10 cellular contexts compared by ENCODE assay signal in the genomic region with DNA sequence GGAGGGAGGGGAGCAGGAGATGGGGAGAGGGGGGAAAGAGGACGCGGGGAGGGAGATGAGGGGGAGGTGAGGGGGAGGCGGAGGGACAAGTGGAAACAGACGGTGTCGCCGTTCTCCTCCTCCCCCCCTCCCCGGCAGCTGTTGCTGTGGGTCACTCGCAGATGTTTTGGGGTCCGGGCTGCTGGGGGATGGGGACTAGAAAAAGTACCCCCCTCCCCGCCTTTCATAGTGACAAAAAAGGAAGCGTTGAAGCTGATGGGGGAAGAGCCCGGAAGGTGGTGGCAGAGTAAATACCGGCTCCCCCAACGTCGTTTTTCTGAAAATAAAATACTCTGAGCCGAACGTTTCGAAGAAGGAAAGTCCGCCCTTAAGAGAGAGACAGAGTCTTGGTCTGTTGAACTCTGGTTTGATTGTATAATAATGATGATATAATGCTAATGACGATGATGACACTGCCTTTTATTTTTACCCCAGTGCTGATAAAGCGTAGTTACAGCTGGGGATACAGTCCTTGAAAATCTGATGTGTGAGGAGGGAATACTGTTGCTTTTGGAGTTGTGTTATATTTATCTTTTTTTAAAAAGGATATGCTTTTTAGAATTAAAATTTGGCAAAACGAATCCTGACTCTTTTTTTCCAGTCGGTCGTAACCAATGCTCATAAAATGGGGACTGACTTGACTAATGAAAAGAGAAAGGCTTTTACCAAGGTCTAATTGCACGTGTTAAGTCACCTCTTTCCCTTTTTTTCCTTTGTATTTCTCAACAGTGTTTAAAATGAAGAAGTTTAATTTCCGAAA. TPM values are rescaled to one million over a fixed set of nuclear protein-coding genes. Genes with fewer than 3 reads are reported as not detected.
A peak's percentile ranks its signal among the peaks of the same experiment; 100 is the strongest.
DNase-seq lines count a peak whose midpoint lies in the region; ATAC-seq, FAIRE-seq and TF ChIP-seq lines count a peak whose summit lies in the region.
"Had no signal": no experiment of that assay in that cellular context is flagged by ENCODE, and none has a peak within 500 bp of the region (broad histone marks: within the 10 kb centered on the region; RNA-seq: fewer than 3 reads in every experiment).

No MANE protein-coding gene starts in this region.

- WGBS in transverse colon (ENCODE audit: low coverage in 1 of 2), 2 donors, result 0 to 2% methylated on average over 18 to 24 of the region's 26 CpGs

- peak overlapping the region; percentile 34 to 68 (median 42) for H3K4me3 ChIP-seq in transverse colon

- no peak overlapping the region for H3K27ac Mint-ChIP-seq in activated naive CD4-positive, alpha-beta T cell treated with anti-CD3 and anti-CD28 coated beads, Interleukin-2, amount 50 U/mL, for 24 hours
- H3K27ac Mint-ChIP-seq in activated CD8-positive, alpha-beta T cell treated with anti-CD3 and anti-CD28 coated beads for 36 hours, result no peak overlapping the region

- no peaks in the 10 kb centered on the region for H3K36me3 ChIP-seq in transverse colon

- CTCF ChIA-PET in activated CD8-positive, alpha-beta T cell treated with anti-CD3 and anti-CD28 coated beads for 36 hours (lab: Charles Lee), result no interaction called here

- peak overlapping the region; percentile 58 for H3K4me3 Mint-ChIP-seq in activated naive CD4-positive, alpha-beta T cell treated with anti-CD3 and anti-CD28 coated beads, Interleukin-2, amount 50 U/mL, for 24 hours
- H3K4me3 Mint-ChIP-seq in activated CD8-positive, alpha-beta T cell treated with anti-CD3 and anti-CD28 coated beads for 36 hours, result peak overlapping the region; percentile 31

- in situ Hi-C loops in transverse colon (cut with MboI; ENCODE audit: low pct_ligation_motif_present in 1 of 4, low pct_unique_long_range_greater_than_20kb in 1 of 4, low sequenced_read_pairs in 3 of 4), result no loop called here

- H3K27me3 Mint-ChIP-seq in activated naive CD4-positive, alpha-beta T cell treated with anti-CD3 and anti-CD28 coated beads, Interleukin-2, amount 50 U/mL, for 24 hours, result peaks cover 52% of the 10 kb centered on the region
- peaks cover 36% of the 10 kb centered on the region for H3K27me3 Mint-ChIP-seq in activated CD8-positive, alpha-beta T cell treated with anti-CD3 and anti-CD28 coated beads for 36 hours

- peaks cover 0 to 24% (median 7%) of the 10 kb centered on the region in 4 donors for H3K4me1 ChIP-seq in transverse colon

- TF ChIP-seq CTCF in activated CD8-positive, alpha-beta T cell treated with anti-CD3 and anti-CD28 coated beads for 36 hours (IDR thresholded peaks at IDR 0.05), result no peak
- TF ChIP-seq CTCF in transverse colon (IDR thresholded peaks at IDR 0.05), result no peak

- ATAC-seq in activated CD8-positive, alpha-beta T cell treated with anti-CD3 and anti-CD28 coated beads for 36 hours, result no peak

- POLR2A ChIA-PET in activated CD8-positive, alpha-beta T cell treated with anti-CD3 and anti-CD28 coated beads for 36 hours (lab: Charles Lee), result no interaction called here

- DNase-seq in activated naive CD4-positive, alpha-beta T cell treated with anti-CD3 and anti-CD28 coated beads, Interleukin-2, amount 50 U/mL, for 16 hours, result no peak
- no peak for DNase-seq in activated CD8-positive, alpha-beta T cell treated with anti-CD3 and anti-CD28 coated beads for 36 hours
- DNase-seq in left kidney (ENCODE audit: low read depth, low spot score), result peak; percentile 19
- DNase-seq in transverse colon, result peak; percentile 7
- DNase-seq in amniotic stem cell (lab: John Stamatoyannopoulos, UW), result no peak
- no peak for DNase-seq in SKM-1 (lab: John Stamatoyannopoulos, UW; ENCODE audit: unreplicated experiment)
- DNase-seq in HTR-8/SVneo (ENCODE audit: insufficient read length, low spot score), result no peak

- peaks cover 2% of the 10 kb centered on the region for H3K36me3 Mint-ChIP-seq in activated naive CD4-positive, alpha-beta T cell treated with anti-CD3 and anti-CD28 coated beads, Interleukin-2, amount 50 U/mL, for 24 hours
- H3K36me3 Mint-ChIP-seq in activated CD8-positive, alpha-beta T cell treated with anti-CD3 and anti-CD28 coated beads for 36 hours (ENCODE audit: low read depth), result no peaks in the 10 kb centered on the region

- H3K27me3 ChIP-seq in transverse colon, result peaks cover 64% of the 10 kb centered on the region

- TF ChIP-seq POLR2A in transverse colon (IDR thresholded peaks at IDR 0.05), result no peak

- FAIRE-seq in HTR-8/SVneo (lab: Jason Lieb, UNC), result no peak
- FAIRE-seq: GM12891 had no signal

- H3K4me1 Mint-ChIP-seq in activated naive CD4-positive, alpha-beta T cell treated with anti-CD3 and anti-CD28 coated beads, Interleukin-2, amount 50 U/mL, for 24 hours, result peaks cover 20% of the 10 kb centered on the region
- peaks cover 14% of the 10 kb centered on the region for H3K4me1 Mint-ChIP-seq in activated CD8-positive, alpha-beta T cell treated with anti-CD3 and anti-CD28 coated beads for 36 hours (ENCODE audit: low read depth)

- TF ChIP-seq EP300 in transverse colon (IDR thresholded peaks at IDR 0.05; ENCODE audit: low read depth), result no peak

- peak overlapping the region; percentile 8 to 50 (median 49) for H3K27ac ChIP-seq in transverse colon

- H3K9me3 Mint-ChIP-seq in activated naive CD4-positive, alpha-beta T cell treated with anti-CD3 and anti-CD28 coated beads, Interleukin-2, amount 50 U/mL, for 24 hours, result peaks cover 9% of the 10 kb centered on the region
- H3K9me3 Mint-ChIP-seq in activated CD8-positive, alpha-beta T cell treated with anti-CD3 and anti-CD28 coated beads for 36 hours, result no peaks in the 10 kb centered on the region

- no peaks in the 10 kb centered on the region for H3K9me3 ChIP-seq in transverse colon

- intact Hi-C loops in activated CD8-positive, alpha-beta T cell treated with anti-CD3 and anti-CD28 coated beads for 36 hours (cut with micrococcal nuclease), result no loop called here
- intact Hi-C loops in transverse colon (cut with DNase I; ENCODE audit: low total_unique reads), result loop anchor here (2.0 kb wide), 1 partner anchor 14 kb away; no protein-coding TSS in a partner anchor

RNA-seq across cellular contexts. Expression of a gene that starts 1.0 kb away (rescaled TPM):
- not detected for total RNA-seq in activated CD8-positive, alpha-beta T cell treated with anti-CD3 and anti-CD28 coated beads for 36 hours
- 1 to 10 TPM in 3 of 4 donors, under 1 TPM in 1; 0.40 to 9.4 (median 1.3) TPM for total RNA-seq in transverse colon
- total RNA-seq: RPMI7951 had no signal

Comparison
In these comparisons a context has a peak if more than half of its experiments do, and no peak if none do; other contexts are left out.
1. DNase-seq: peak in left kidney (single experiment) and transverse colon (single experiment); none in activated naive CD4-positive, alpha-beta T cell treated with anti-CD3 and anti-CD28 coated beads, Interleukin-2, amount 50 U/mL, for 16 hours (single experiment), activated CD8-positive, alpha-beta T cell treated with anti-CD3 and anti-CD28 coated beads for 36 hours (single experiment), amniotic stem cell (single experiment), SKM-1 (single experiment) and HTR-8/SVneo (single experiment).